In the genomic region with DNA sequence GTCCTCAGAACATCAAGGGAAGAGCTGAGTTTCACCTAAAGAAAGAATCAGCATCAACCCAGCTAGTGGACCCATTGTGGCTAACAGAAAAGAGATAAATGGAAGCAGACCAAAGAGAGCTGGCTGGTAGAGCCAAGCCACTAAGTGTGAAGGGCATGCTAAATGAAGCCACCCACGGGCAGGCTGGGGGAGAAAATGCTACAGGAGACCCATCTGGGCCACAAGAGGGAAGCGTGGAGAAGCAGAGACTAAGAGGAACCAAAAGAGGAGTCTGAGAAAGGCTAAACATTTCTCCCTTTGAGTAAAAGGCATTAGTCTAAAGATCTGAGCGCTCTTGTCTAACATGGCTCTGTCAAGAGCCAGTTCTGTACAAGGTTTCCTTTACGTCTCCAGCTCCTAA, we compare ENCODE assay signal across 11 cellular contexts. TPM values are rescaled to one million over a fixed set of nuclear protein-coding genes. Genes with fewer than 3 reads are reported as not detected.
DNase-seq lines count a peak whose midpoint lies in the region; TF ChIP-seq lines count a peak whose summit lies in the region.
"Had no signal": no experiment of that assay in that cellular context is flagged by ENCODE, and none has a peak within 500 bp of the region (broad histone marks: within the 10 kb centered on the region; RNA-seq: fewer than 3 reads in every experiment).

No MANE protein-coding gene starts in this region.

- H3K4me1 Mint-ChIP-seq in activated CD4-positive, alpha-beta memory T cell treated with anti-CD3 and anti-CD28 coated beads for 36 hours (ENCODE audit: low read depth) = peaks cover 33% of the 10 kb centered on the region
- peaks cover 5% of the 10 kb centered on the region for H3K4me1 Mint-ChIP-seq in activated CD4-positive, alpha-beta memory T cell treated with anti-CD3 and anti-CD28 coated beads, Interleukin-2, amount 10 ng/mL, durations not matched to agents 7 days and 5 days
- peaks cover 4% of the 10 kb centered on the region for H3K4me1 Mint-ChIP-seq in mesothelial cell of epicardium

- H3K36me3 Mint-ChIP-seq in activated CD4-positive, alpha-beta memory T cell treated with anti-CD3 and anti-CD28 coated beads for 36 hours = peaks cover 34% of the 10 kb centered on the region
- peaks cover 31% of the 10 kb centered on the region for H3K36me3 Mint-ChIP-seq in activated CD4-positive, alpha-beta memory T cell treated with anti-CD3 and anti-CD28 coated beads, Interleukin-2, amount 10 ng/mL, durations not matched to agents 7 days and 5 days (ENCODE audit: low read depth)
- peaks cover 21% of the 10 kb centered on the region for H3K36me3 Mint-ChIP-seq in mesothelial cell of epicardium

- no peak overlapping the region for H3K23ac ChIP-seq in mesendoderm (ENCODE audit: low read length)

- no peak for TF ChIP-seq CTCF in thyroid gland (IDR thresholded peaks at IDR 0.05)
- TF ChIP-seq CTCF in mesothelial cell of epicardium (IDR thresholded peaks at IDR 0.05; ENCODE audit: unreplicated experiment) = no peak

- H2AK5ac ChIP-seq in mesendoderm (ENCODE audit: low read length) = no peak overlapping the region

- no peak overlapping the region for H3K4me3 Mint-ChIP-seq in activated CD4-positive, alpha-beta memory T cell treated with anti-CD3 and anti-CD28 coated beads for 36 hours
- no peak overlapping the region for H3K4me3 Mint-ChIP-seq in activated CD4-positive, alpha-beta memory T cell treated with anti-CD3 and anti-CD28 coated beads, Interleukin-2, amount 10 ng/mL, durations not matched to agents 7 days and 5 days
- no peak overlapping the region for H3K4me3 Mint-ChIP-seq in mesothelial cell of epicardium

- no peak overlapping the region for H3K4me2 ChIP-seq in mesendoderm (ENCODE audit: low read length)

- peaks cover 5% of the 10 kb centered on the region for H3K36me3 ChIP-seq in H7 (replicated peaks; ENCODE audit: control insufficient read depth, insufficient read depth, low read length)
- H3K36me3 ChIP-seq in mesendoderm (ENCODE audit: control insufficient read depth, insufficient read depth, low read length) = peaks cover 1% of the 10 kb centered on the region
- peaks cover 0 to 3% of the 10 kb centered on the region in 2 donors for H3K36me3 ChIP-seq in thyroid gland

- H3K27ac ChIP-seq in mesendoderm (ENCODE audit: low read depth, low read length) = no peak overlapping the region
- no peak overlapping the region for H3K27ac ChIP-seq in thyroid gland
- H3K27ac ChIP-seq: epithelial cell of prostate had no signal

- no peaks in the 10 kb centered on the region for H3K27me3 Mint-ChIP-seq in activated CD4-positive, alpha-beta memory T cell treated with anti-CD3 and anti-CD28 coated beads for 36 hours
- no peaks in the 10 kb centered on the region for H3K27me3 Mint-ChIP-seq in activated CD4-positive, alpha-beta memory T cell treated with anti-CD3 and anti-CD28 coated beads, Interleukin-2, amount 10 ng/mL, durations not matched to agents 7 days and 5 days
- no peaks in the 10 kb centered on the region for H3K27me3 Mint-ChIP-seq in mesothelial cell of epicardium (ENCODE audit: low read depth)
- H3K27me3 Mint-ChIP-seq: naive thymus-derived CD4-positive, alpha-beta T cell had no signal

- no peak for TF ChIP-seq POLR2A in thyroid gland (IDR thresholded peaks at IDR 0.05)

- H3K4ac ChIP-seq in mesendoderm (ENCODE audit: low read depth, low read length) = no peak overlapping the region

- no peak overlapping the region for H3K4me3 ChIP-seq in H7 (ENCODE audit: insufficient read depth, low read depth, low read length)
- H3K4me3 ChIP-seq in mesendoderm (ENCODE audit: low read length) = no peak overlapping the region
- no peak overlapping the region for H3K4me3 ChIP-seq in thyroid gland (replicated peaks in 1 of 3)

- DNase-seq in activated CD4-positive, alpha-beta memory T cell treated with anti-CD3 and anti-CD28 coated beads for 36 hours = peak; percentile 18
- DNase-seq in activated CD4-positive, alpha-beta memory T cell treated with anti-CD3 and anti-CD28 coated beads, Interleukin-2, amount 10 ng/mL, durations not matched to agents 7 days and 5 days = no peak
- DNase-seq in H7 (peak; percentile 50), RPMI8226 (peak; percentile 22), mesendoderm (peak; percentile 66), thyroid gland (no peak), mesothelial cell of epicardium (ENCODE audit: low spot score in 2 of 2, unreplicated experiment in 2 of 2) (no peak)
- DNase-seq in activated CD4-positive, CD25-positive, alpha-beta regulatory T cell treated with anti-CD3 and anti-CD28 coated beads, Interleukin-2, amount 50 U/mL, for 72 hours = no peak
- DNase-seq: naive thymus-derived CD4-positive, alpha-beta T cell; NCI-H2081 treated with DMSO at 0.1 percent for 48 hours had no signal

- H3K9me3 Mint-ChIP-seq in activated CD4-positive, alpha-beta memory T cell treated with anti-CD3 and anti-CD28 coated beads for 36 hours = no peaks in the 10 kb centered on the region
- H3K9me3 Mint-ChIP-seq in activated CD4-positive, alpha-beta memory T cell treated with anti-CD3 and anti-CD28 coated beads, Interleukin-2, amount 10 ng/mL, durations not matched to agents 7 days and 5 days = no peaks in the 10 kb centered on the region
- H3K9me3 Mint-ChIP-seq in mesothelial cell of epicardium = no peaks in the 10 kb centered on the region
- H3K9me3 Mint-ChIP-seq: naive thymus-derived CD4-positive, alpha-beta T cell had no signal

- no peak overlapping the region for H2BK15ac ChIP-seq in mesendoderm (replicated peaks; ENCODE audit: low read depth)

- H2BK5ac ChIP-seq in mesendoderm (ENCODE audit: low read length) = no peak overlapping the region

- no peak overlapping the region for H3K9ac ChIP-seq in mesendoderm (ENCODE audit: low read length)

- H3K4me1 ChIP-seq in mesendoderm (ENCODE audit: control insufficient read depth, low read depth, low read length) (no peaks in the 10 kb centered on the region), thyroid gland (peaks cover 0 to 4% of the 10 kb centered on the region in 2 donors)

- CTCF ChIA-PET in activated CD4-positive, alpha-beta memory T cell treated with anti-CD3 and anti-CD28 coated beads for 36 hours (lab: Charles Lee) = no interaction called here
- CTCF ChIA-PET in activated CD4-positive, alpha-beta memory T cell treated with anti-CD3 and anti-CD28 coated beads, Interleukin-2, amount 10 ng/mL, durations not matched to agents 7 days and 5 days (lab: Charles Lee) = interaction anchor here (1.3 kb wide), 1 partner anchor 15 kb away, joined by 3 read pairs; no protein-coding TSS in a partner anchor

- H4K8ac ChIP-seq in mesendoderm (ENCODE audit: low read depth, low read length) = no peak overlapping the region

- no peak overlapping the region for H3K56ac ChIP-seq in mesendoderm (ENCODE audit: low read length)

- peak overlapping the region; percentile 65 for H3K27ac Mint-ChIP-seq in activated CD4-positive, alpha-beta memory T cell treated with anti-CD3 and anti-CD28 coated beads for 36 hours
- H3K27ac Mint-ChIP-seq in activated CD4-positive, alpha-beta memory T cell treated with anti-CD3 and anti-CD28 coated beads, Interleukin-2, amount 10 ng/mL, durations not matched to agents 7 days and 5 days = no peak overlapping the region
- no peak overlapping the region for H3K27ac Mint-ChIP-seq in mesothelial cell of epicardium

- H3K9me3 ChIP-seq in thyroid gland = no peaks in the 10 kb centered on the region

- H3K27me3 ChIP-seq in H7 (ENCODE audit: control insufficient read depth, insufficient read depth, low read length) = no peaks in the 10 kb centered on the region
- H3K27me3 ChIP-seq in mesendoderm (ENCODE audit: insufficient read depth, low read length, poor library complexity) = no peaks in the 10 kb centered on the region
- no peaks in the 10 kb centered on the region for H3K27me3 ChIP-seq in thyroid gland

- intact Hi-C loops in activated CD4-positive, alpha-beta memory T cell treated with anti-CD3 and anti-CD28 coated beads for 36 hours (cut with micrococcal nuclease) = no loop called here
- intact Hi-C loops in thyroid gland (cut with DNase I) = no loop called here

- no peak overlapping the region for H4K5ac ChIP-seq in mesendoderm (ENCODE audit: low read length)

- no peak overlapping the region for H3K18ac ChIP-seq in mesendoderm (ENCODE audit: low read length)

- peaks cover 6% of the 10 kb centered on the region for H3K79me2 ChIP-seq in mesendoderm (ENCODE audit: control insufficient read depth, insufficient read depth, low read length)

- H3K79me1 ChIP-seq in mesendoderm (ENCODE audit: low read length) = peaks cover 2% of the 10 kb centered on the region

- POLR2A ChIA-PET in activated CD4-positive, alpha-beta memory T cell treated with anti-CD3 and anti-CD28 coated beads for 36 hours (lab: Charles Lee) = no interaction called here
- POLR2A ChIA-PET in activated CD4-positive, alpha-beta memory T cell treated with anti-CD3 and anti-CD28 coated beads, Interleukin-2, amount 10 ng/mL, durations not matched to agents 7 days and 5 days (lab: Charles Lee) = no interaction called here

- no CpG with 5 or more reads among the region's 4 CpGs for WGBS in mesendoderm (ENCODE audit: extremely low coverage, insufficient coverage, low lambda C conversion rate)
- WGBS in thyroid gland, 2 donors = 91 to 92% methylated on average over 4 of the region's 4 CpGs

- no peak overlapping the region for H2BK120ac ChIP-seq in mesendoderm (ENCODE audit: low read depth, low read length)

RNA-seq across cellular contexts. Expression of a gene that starts 15.8 kb away (rescaled TPM):
- total RNA-seq in activated CD4-positive, alpha-beta memory T cell treated with anti-CD3 and anti-CD28 coated beads for 36 hours = 10 to 100 TPM; 21.1 to 23.6 TPM
- total RNA-seq in activated CD4-positive, alpha-beta memory T cell treated with anti-CD3 and anti-CD28 coated beads, Interleukin-2, amount 10 ng/mL, durations not matched to agents 7 days and 5 days = 10 to 100 TPM; 19.9 to 21.3 TPM
- 17.5 and 28.3 TPM in 2 replicates for total RNA-seq in H7 (2014; rRNA removed; shearing (Covaris generic))
- polyA plus RNA-seq in mesendoderm (2013, experiment 1 of 2) = 40.1 TPM
- 40.1 TPM for polyA plus RNA-seq in mesendoderm (2013, experiment 2 of 2)
- total RNA-seq in thyroid gland (10 to 100 TPM; 22.0 to 31.7 (median 26.8) TPM), mesothelial cell of epicardium (21.2 to 22.8 TPM (median 22.2 TPM) in 3 replicates)

Comparison
In these comparisons a context has a peak if more than half of its experiments do, and no peak if none do; other contexts are left out.
1. DNase-seq: peak in activated CD4-positive, alpha-beta memory T cell treated with anti-CD3 and anti-CD28 coated beads for 36 hours (single experiment), H7 (single experiment), RPMI8226 (single experiment) and mesendoderm (single experiment); none in activated CD4-positive, alpha-beta memory T cell treated with anti-CD3 and anti-CD28 coated beads, Interleukin-2, amount 10 ng/mL, durations not matched to agents 7 days and 5 days (single experiment), thyroid gland (0 of 2), mesothelial cell of epicardium (0 of 2) and activated CD4-positive, CD25-positive, alpha-beta regulatory T cell treated with anti-CD3 and anti-CD28 coated beads, Interleukin-2, amount 50 U/mL, for 72 hours (single experiment).